ENCODE assay signal across 2 cellular contexts in the genomic region with DNA sequence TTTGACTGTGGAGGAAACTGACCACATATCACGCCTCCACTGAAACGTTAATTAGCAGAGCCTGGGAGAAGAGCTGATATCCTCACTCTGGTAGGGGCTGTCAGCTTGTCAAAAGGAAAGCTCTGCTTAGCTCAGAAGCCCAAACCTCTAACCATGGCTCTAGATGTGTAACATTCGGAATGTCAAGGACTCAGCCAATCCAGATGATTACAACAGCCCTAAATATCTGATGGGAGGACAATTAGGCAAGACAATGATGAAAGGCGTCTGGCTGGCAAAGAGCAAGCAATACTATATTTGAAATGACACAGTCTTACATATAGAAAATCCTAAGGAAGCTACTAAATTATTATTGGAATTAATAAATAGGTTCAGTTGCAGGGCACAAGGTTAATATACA.
TF ChIP-seq lines count a peak whose summit lies in the region.

No MANE protein-coding gene starts in this region.

TF ChIP-seq in GM23338, 12 proteins besides CTCF, POLR2A, EP300 and RAD21:
- TF ChIP-seq JUNB (IDR thresholded peaks at IDR 0.05; ENCODE audit: unreplicated experiment) (no peak), EZH2 (IDR thresholded peaks at IDR 0.05; ENCODE audit: low read depth, unreplicated experiment) (no peak), POLR2AphosphoS5 (IDR thresholded peaks at IDR 0.05; ENCODE audit: low read depth) (no peak), STAT1 (IDR thresholded peaks at IDR 0.05; ENCODE audit: unreplicated experiment) (no peak), EZH2phosphoT487 (IDR thresholded peaks at IDR 0.05; ENCODE audit: unreplicated experiment) (no peak), NANOG (IDR thresholded peaks at IDR 0.05; ENCODE audit: borderline replicate concordance) (no peak)

TF ChIP-seq in H1, 55 proteins besides CTCF, POLR2A, EP300 and RAD21:
- TF ChIP-seq, protein P1, sequence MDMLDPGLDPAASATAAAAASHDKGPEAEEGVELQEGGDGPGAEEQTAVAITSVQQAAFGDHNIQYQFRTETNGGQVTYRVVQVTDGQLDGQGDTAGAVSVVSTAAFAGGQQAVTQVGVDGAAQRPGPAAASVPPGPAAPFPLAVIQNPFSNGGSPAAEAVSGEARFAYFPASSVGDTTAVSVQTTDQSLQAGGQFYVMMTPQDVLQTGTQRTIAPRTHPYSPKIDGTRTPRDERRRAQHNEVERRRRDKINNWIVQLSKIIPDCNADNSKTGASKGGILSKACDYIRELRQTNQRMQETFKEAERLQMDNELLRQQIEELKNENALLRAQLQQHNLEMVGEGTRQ (IDR thresholded peaks at IDR 0.05; ENCODE audit: low read length), result no peak
- TF ChIP-seq, protein P2, sequence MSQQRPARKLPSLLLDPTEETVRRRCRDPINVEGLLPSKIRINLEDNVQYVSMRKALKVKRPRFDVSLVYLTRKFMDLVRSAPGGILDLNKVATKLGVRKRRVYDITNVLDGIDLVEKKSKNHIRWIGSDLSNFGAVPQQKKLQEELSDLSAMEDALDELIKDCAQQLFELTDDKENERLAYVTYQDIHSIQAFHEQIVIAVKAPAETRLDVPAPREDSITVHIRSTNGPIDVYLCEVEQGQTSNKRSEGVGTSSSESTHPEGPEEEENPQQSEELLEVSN (IDR thresholded peaks at IDR 0.05), result no peak
- TF ChIP-seq CHD2 (IDR thresholded peaks at IDR 0.05; ENCODE audit: low read length), result no peak
- no peak for TF ChIP-seq ASH2L (IDR thresholded peaks at IDR 0.05; ENCODE audit: low read length)
- no peak for TF ChIP-seq RNF2 (IDR thresholded peaks at IDR 0.05; ENCODE audit: borderline replicate concordance, low read depth, low read length, missing control alignments, poor library complexity, severe bottlenecking)
- TF ChIP-seq BCL11A (IDR thresholded peaks at IDR 0.05; ENCODE audit: low read depth in 2 of 2, low read length in 2 of 2), result no peak
- no peak for TF ChIP-seq TAF1 (IDR thresholded peaks at IDR 0.05; ENCODE audit: low read depth, low read length)
- no peak for TF ChIP-seq TEAD4 (IDR thresholded peaks at IDR 0.05; ENCODE audit: low read depth, low read length)
- no peak for TF ChIP-seq MAFK (IDR thresholded peaks at IDR 0.05; ENCODE audit: low read depth, low read length)
- TF ChIP-seq, protein P3, sequence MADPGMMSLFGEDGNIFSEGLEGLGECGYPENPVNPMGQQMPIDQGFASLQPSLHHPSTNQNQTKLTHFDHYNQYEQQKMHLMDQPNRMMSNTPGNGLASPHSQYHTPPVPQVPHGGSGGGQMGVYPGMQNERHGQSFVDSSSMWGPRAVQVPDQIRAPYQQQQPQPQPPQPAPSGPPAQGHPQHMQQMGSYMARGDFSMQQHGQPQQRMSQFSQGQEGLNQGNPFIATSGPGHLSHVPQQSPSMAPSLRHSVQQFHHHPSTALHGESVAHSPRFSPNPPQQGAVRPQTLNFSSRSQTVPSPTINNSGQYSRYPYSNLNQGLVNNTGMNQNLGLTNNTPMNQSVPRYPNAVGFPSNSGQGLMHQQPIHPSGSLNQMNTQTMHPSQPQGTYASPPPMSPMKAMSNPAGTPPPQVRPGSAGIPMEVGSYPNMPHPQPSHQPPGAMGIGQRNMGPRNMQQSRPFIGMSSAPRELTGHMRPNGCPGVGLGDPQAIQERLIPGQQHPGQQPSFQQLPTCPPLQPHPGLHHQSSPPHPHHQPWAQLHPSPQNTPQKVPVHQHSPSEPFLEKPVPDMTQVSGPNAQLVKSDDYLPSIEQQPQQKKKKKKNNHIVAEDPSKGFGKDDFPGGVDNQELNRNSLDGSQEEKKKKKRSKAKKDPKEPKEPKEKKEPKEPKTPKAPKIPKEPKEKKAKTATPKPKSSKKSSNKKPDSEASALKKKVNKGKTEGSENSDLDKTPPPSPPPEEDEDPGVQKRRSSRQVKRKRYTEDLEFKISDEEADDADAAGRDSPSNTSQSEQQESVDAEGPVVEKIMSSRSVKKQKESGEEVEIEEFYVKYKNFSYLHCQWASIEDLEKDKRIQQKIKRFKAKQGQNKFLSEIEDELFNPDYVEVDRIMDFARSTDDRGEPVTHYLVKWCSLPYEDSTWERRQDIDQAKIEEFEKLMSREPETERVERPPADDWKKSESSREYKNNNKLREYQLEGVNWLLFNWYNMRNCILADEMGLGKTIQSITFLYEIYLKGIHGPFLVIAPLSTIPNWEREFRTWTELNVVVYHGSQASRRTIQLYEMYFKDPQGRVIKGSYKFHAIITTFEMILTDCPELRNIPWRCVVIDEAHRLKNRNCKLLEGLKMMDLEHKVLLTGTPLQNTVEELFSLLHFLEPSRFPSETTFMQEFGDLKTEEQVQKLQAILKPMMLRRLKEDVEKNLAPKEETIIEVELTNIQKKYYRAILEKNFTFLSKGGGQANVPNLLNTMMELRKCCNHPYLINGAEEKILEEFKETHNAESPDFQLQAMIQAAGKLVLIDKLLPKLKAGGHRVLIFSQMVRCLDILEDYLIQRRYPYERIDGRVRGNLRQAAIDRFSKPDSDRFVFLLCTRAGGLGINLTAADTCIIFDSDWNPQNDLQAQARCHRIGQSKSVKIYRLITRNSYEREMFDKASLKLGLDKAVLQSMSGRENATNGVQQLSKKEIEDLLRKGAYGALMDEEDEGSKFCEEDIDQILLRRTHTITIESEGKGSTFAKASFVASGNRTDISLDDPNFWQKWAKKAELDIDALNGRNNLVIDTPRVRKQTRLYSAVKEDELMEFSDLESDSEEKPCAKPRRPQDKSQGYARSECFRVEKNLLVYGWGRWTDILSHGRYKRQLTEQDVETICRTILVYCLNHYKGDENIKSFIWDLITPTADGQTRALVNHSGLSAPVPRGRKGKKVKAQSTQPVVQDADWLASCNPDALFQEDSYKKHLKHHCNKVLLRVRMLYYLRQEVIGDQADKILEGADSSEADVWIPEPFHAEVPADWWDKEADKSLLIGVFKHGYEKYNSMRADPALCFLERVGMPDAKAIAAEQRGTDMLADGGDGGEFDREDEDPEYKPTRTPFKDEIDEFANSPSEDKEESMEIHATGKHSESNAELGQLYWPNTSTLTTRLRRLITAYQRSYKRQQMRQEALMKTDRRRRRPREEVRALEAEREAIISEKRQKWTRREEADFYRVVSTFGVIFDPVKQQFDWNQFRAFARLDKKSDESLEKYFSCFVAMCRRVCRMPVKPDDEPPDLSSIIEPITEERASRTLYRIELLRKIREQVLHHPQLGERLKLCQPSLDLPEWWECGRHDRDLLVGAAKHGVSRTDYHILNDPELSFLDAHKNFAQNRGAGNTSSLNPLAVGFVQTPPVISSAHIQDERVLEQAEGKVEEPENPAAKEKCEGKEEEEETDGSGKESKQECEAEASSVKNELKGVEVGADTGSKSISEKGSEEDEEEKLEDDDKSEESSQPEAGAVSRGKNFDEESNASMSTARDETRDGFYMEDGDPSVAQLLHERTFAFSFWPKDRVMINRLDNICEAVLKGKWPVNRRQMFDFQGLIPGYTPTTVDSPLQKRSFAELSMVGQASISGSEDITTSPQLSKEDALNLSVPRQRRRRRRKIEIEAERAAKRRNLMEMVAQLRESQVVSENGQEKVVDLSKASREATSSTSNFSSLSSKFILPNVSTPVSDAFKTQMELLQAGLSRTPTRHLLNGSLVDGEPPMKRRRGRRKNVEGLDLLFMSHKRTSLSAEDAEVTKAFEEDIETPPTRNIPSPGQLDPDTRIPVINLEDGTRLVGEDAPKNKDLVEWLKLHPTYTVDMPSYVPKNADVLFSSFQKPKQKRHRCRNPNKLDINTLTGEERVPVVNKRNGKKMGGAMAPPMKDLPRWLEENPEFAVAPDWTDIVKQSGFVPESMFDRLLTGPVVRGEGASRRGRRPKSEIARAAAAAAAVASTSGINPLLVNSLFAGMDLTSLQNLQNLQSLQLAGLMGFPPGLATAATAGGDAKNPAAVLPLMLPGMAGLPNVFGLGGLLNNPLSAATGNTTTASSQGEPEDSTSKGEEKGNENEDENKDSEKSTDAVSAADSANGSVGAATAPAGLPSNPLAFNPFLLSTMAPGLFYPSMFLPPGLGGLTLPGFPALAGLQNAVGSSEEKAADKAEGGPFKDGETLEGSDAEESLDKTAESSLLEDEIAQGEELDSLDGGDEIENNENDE (IDR thresholded peaks at IDR 0.05; ENCODE audit: insufficient replicate concordance, low read length), result no peak
- no peak for TF ChIP-seq HDAC2 (IDR thresholded peaks at IDR 0.05; ENCODE audit: borderline replicate concordance in 1 of 2, low read depth in 2 of 2, low read length in 2 of 2)
- TF ChIP-seq KDM5A (IDR thresholded peaks at IDR 0.05; ENCODE audit: low read length), result no peak
- no peak for TF ChIP-seq CBX5 (IDR thresholded peaks at IDR 0.05; ENCODE audit: low read depth, low read length)
- TF ChIP-seq TAF7 (optimal IDR thresholded peaks at IDR 0.05; ENCODE audit: borderline replicate concordance, low read depth, low read length), result no peak
- TF ChIP-seq EZH2 (IDR thresholded peaks at IDR 0.05; ENCODE audit: low read depth, low read length, severe bottlenecking), result no peak
- TF ChIP-seq POLR2AphosphoS5 (IDR thresholded peaks at IDR 0.05; ENCODE audit: low read depth, low read length), result no peak
- TF ChIP-seq, protein P4, sequence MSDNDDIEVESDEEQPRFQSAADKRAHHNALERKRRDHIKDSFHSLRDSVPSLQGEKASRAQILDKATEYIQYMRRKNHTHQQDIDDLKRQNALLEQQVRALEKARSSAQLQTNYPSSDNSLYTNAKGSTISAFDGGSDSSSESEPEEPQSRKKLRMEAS (IDR thresholded peaks at IDR 0.05), result no peak
